ENCODE assay signal across 31 cellular contexts in the genomic region with DNA sequence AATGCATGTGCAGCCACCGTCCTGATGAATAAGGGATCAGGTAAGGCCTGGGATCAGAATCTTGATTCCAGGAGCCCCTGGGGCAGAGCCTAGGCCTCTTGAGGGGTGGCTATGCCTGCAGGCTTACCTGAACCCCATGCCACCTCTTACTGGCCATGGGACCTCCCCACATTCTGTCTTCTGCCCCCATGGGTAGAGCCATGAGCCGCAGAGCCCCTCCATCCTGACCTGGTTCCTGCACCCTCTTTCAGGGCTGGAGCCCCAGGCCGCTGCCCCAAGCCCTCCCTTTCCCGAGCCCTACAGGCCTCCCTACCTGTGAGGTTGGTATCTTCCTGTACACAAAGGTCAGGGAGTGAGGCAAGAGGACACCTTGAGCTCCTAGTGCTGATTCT.
DNase-seq lines count a peak whose midpoint lies in the region; ATAC-seq and TF ChIP-seq lines count a peak whose summit lies in the region.
"Had no signal": no experiment of that assay in that cellular context is flagged by ENCODE, and none has a peak within 500 bp of the region (broad histone marks: within the 10 kb centered on the region; RNA-seq: fewer than 3 reads in every experiment).

No MANE protein-coding gene starts in this region.

- H3K27ac Mint-ChIP-seq in activated CD4-positive, alpha-beta T cell treated with anti-CD3 and anti-CD28 coated beads for 36 hours: no peak overlapping the region
- H3K27ac Mint-ChIP-seq in activated naive CD8-positive, alpha-beta T cell treated with anti-CD3 and anti-CD28 coated beads, Interleukin-2, amount 10 ng/mL, durations not matched to agents 7 days and 5 days: no peak overlapping the region
- no peak overlapping the region for H3K27ac Mint-ChIP-seq in activated naive CD8-positive, alpha-beta T cell treated with anti-CD3 and anti-CD28 coated beads, Interleukin-2, amount 50 U/mL, for 24 hours
- H3K27ac Mint-ChIP-seq: B cell, HFFc6 had no signal

- no peaks in the 10 kb centered on the region for H3K36me3 ChIP-seq in upper lobe of right lung
- H3K36me3 ChIP-seq: HAP-1, MG63 had no signal

- no peak overlapping the region for H3K27ac ChIP-seq in upper lobe of right lung
- H3K27ac ChIP-seq: 22Rv1, C4-2B, PC-9 had no signal

- H3K4me3 Mint-ChIP-seq in activated CD4-positive, alpha-beta T cell treated with anti-CD3 and anti-CD28 coated beads for 36 hours: no peak overlapping the region
- H3K4me3 Mint-ChIP-seq in activated naive CD8-positive, alpha-beta T cell treated with anti-CD3 and anti-CD28 coated beads, Interleukin-2, amount 10 ng/mL, durations not matched to agents 7 days and 5 days: no peak overlapping the region
- H3K4me3 Mint-ChIP-seq in activated naive CD8-positive, alpha-beta T cell treated with anti-CD3 and anti-CD28 coated beads, Interleukin-2, amount 50 U/mL, for 24 hours: no peak overlapping the region
- H3K4me3 Mint-ChIP-seq: B cell; CD8-positive, alpha-beta memory T cell; HFFc6 had no signal

- H3K4me1 Mint-ChIP-seq in activated CD4-positive, alpha-beta T cell treated with anti-CD3 and anti-CD28 coated beads for 36 hours: peaks cover 5% of the 10 kb centered on the region
- H3K4me1 Mint-ChIP-seq in activated naive CD8-positive, alpha-beta T cell treated with anti-CD3 and anti-CD28 coated beads, Interleukin-2, amount 10 ng/mL, durations not matched to agents 7 days and 5 days: peaks cover 12% of the 10 kb centered on the region
- peaks cover 9% of the 10 kb centered on the region for H3K4me1 Mint-ChIP-seq in activated naive CD8-positive, alpha-beta T cell treated with anti-CD3 and anti-CD28 coated beads, Interleukin-2, amount 50 U/mL, for 24 hours

- intact Hi-C loops in activated CD4-positive, alpha-beta T cell treated with anti-CD3 and anti-CD28 coated beads for 36 hours (cut with DNase I, micrococcal nuclease): no loop called here
- intact Hi-C loops in posterior vena cava (cut with DNase I): no loop called here
- intact Hi-C loops in upper lobe of right lung (cut with DNase I): no loop called here

- ATAC-seq in activated CD4-positive, alpha-beta T cell treated with anti-CD3 and anti-CD28 coated beads for 36 hours: no peak
- no peak for ATAC-seq in activated naive CD8-positive, alpha-beta T cell treated with anti-CD3 and anti-CD28 coated beads, Interleukin-2, amount 10 ng/mL, durations not matched to agents 7 days and 5 days (ENCODE audit: low read depth)
- ATAC-seq in activated naive CD8-positive, alpha-beta T cell treated with anti-CD3 and anti-CD28 coated beads, Interleukin-2, amount 50 U/mL, for 24 hours: no peak
- no peak for ATAC-seq in upper lobe of right lung
- no peak for ATAC-seq in GM21447 (IDR thresholded peaks at IDR 0.05; ENCODE audit: unreplicated experiment)
- ATAC-seq: GM12878 had no signal

- no peak overlapping the region for H3K4me3 ChIP-seq in upper lobe of right lung
- H3K4me3 ChIP-seq: GM12878, HAP-1, MG63, PC-9 had no signal

- DNase-seq in activated CD4-positive, alpha-beta T cell treated with anti-CD3 and anti-CD28 coated beads for 36 hours: peak; percentile 2
- no peak for DNase-seq in activated CD4-positive, alpha-beta T cell treated with anti-CD3 and anti-CD28 coated beads for 4 hours
- peak; percentile 20 for DNase-seq in activated naive CD8-positive, alpha-beta T cell treated with anti-CD3 and anti-CD28 coated beads, Interleukin-2, amount 10 ng/mL, durations not matched to agents 7 days and 5 days
- no peak for DNase-seq in activated naive CD8-positive, alpha-beta T cell treated with anti-CD3 and anti-CD28 coated beads, Interleukin-2, amount 50 U/mL, for 24 hours
- peak; percentile 65 for DNase-seq in posterior vena cava (ENCODE audit: low spot score)
- peak; percentile 48 for DNase-seq in upper lobe of right lung
- no peak for DNase-seq in SK-N-DZ (ENCODE audit: low spot score)
- DNase-seq: CD8-positive, alpha-beta memory T cell; DMS 273 treated with DMSO at 0.1 percent for 48 hours; DMS79; EL; GDM1; GOT3; HFFc6; KG1; MG63; NCI-H1105 treated with DMSO at 0.1 percent for 48 hours; NCI-H146; NCI-H2029 treated with DMSO at 0.1 percent for 48 hours; NCI-H446 treated with DMSO at 0.1 percent for 48 hours; NCI-H526; NCI-H82; NK-92 treated with Interleukin-12 subunit alpha and Interleukin-12 subunit beta, amount 100 ng/mL, for 24 hours; PC-9; Right ventricle myocardium superior had no signal

- CTCF ChIA-PET in activated CD4-positive, alpha-beta T cell treated with anti-CD3 and anti-CD28 coated beads for 36 hours (lab: Charles Lee): interaction anchor here (0.8 kb wide), 1 partner anchor 12 kb away, joined by 3 read pairs; no protein-coding TSS in a partner anchor

- H3K36me3 Mint-ChIP-seq in activated CD4-positive, alpha-beta T cell treated with anti-CD3 and anti-CD28 coated beads for 36 hours (ENCODE audit: low read depth): no peaks in the 10 kb centered on the region
- no peaks in the 10 kb centered on the region for H3K36me3 Mint-ChIP-seq in activated naive CD8-positive, alpha-beta T cell treated with anti-CD3 and anti-CD28 coated beads, Interleukin-2, amount 10 ng/mL, durations not matched to agents 7 days and 5 days
- H3K36me3 Mint-ChIP-seq in activated naive CD8-positive, alpha-beta T cell treated with anti-CD3 and anti-CD28 coated beads, Interleukin-2, amount 50 U/mL, for 24 hours (ENCODE audit: low read depth): no peaks in the 10 kb centered on the region
- H3K36me3 Mint-ChIP-seq: CD8-positive, alpha-beta memory T cell had no signal

- POLR2A ChIA-PET in activated CD4-positive, alpha-beta T cell treated with anti-CD3 and anti-CD28 coated beads for 36 hours (lab: Charles Lee): no interaction called here
- POLR2A ChIA-PET in activated naive CD8-positive, alpha-beta T cell treated with anti-CD3 and anti-CD28 coated beads, Interleukin-2, amount 10 ng/mL, durations not matched to agents 7 days and 5 days (lab: Charles Lee): no interaction called here

- no peak for TF ChIP-seq CTCF in upper lobe of right lung (IDR thresholded peaks at IDR 0.05)

- H3K9me3 Mint-ChIP-seq in activated CD4-positive, alpha-beta T cell treated with anti-CD3 and anti-CD28 coated beads for 36 hours (ENCODE audit: low read depth): no peaks in the 10 kb centered on the region
- H3K9me3 Mint-ChIP-seq in activated naive CD8-positive, alpha-beta T cell treated with anti-CD3 and anti-CD28 coated beads, Interleukin-2, amount 10 ng/mL, durations not matched to agents 7 days and 5 days: no peaks in the 10 kb centered on the region
- no peaks in the 10 kb centered on the region for H3K9me3 Mint-ChIP-seq in activated naive CD8-positive, alpha-beta T cell treated with anti-CD3 and anti-CD28 coated beads, Interleukin-2, amount 50 U/mL, for 24 hours
- H3K9me3 Mint-ChIP-seq: CD8-positive, alpha-beta memory T cell; HFFc6 had no signal

- H3K4me1 ChIP-seq in upper lobe of right lung: no peaks in the 10 kb centered on the region
- H3K4me1 ChIP-seq: HAP-1 had no signal

- H3K27me3 Mint-ChIP-seq in activated CD4-positive, alpha-beta T cell treated with anti-CD3 and anti-CD28 coated beads for 36 hours: no peaks in the 10 kb centered on the region
- H3K27me3 Mint-ChIP-seq in activated naive CD8-positive, alpha-beta T cell treated with anti-CD3 and anti-CD28 coated beads, Interleukin-2, amount 10 ng/mL, durations not matched to agents 7 days and 5 days: peaks cover 5% of the 10 kb centered on the region
- H3K27me3 Mint-ChIP-seq in activated naive CD8-positive, alpha-beta T cell treated with anti-CD3 and anti-CD28 coated beads, Interleukin-2, amount 50 U/mL, for 24 hours: no peaks in the 10 kb centered on the region
- H3K27me3 Mint-ChIP-seq: CD8-positive, alpha-beta memory T cell had no signal

- H3K9me3 ChIP-seq in upper lobe of right lung: no peaks in the 10 kb centered on the region
- H3K9me3 ChIP-seq: HAP-1, MG63 had no signal

- H3K27me3 ChIP-seq in upper lobe of right lung: no peaks in the 10 kb centered on the region
- H3K27me3 ChIP-seq: MG63 had no signal

Comparison
In these comparisons a context has a peak if more than half of its experiments do, and no peak if none do; other contexts are left out.
1. DNase-seq: peak in activated CD4-positive, alpha-beta T cell treated with anti-CD3 and anti-CD28 coated beads for 36 hours (single experiment), activated naive CD8-positive, alpha-beta T cell treated with anti-CD3 and anti-CD28 coated beads, Interleukin-2, amount 10 ng/mL, durations not matched to agents 7 days and 5 days (single experiment), posterior vena cava (single experiment) and upper lobe of right lung (single experiment); none in activated CD4-positive, alpha-beta T cell treated with anti-CD3 and anti-CD28 coated beads for 4 hours (0 of 2), activated naive CD8-positive, alpha-beta T cell treated with anti-CD3 and anti-CD28 coated beads, Interleukin-2, amount 50 U/mL, for 24 hours (single experiment) and SK-N-DZ (single experiment).